12 cellular contexts compared by ENCODE assay signal in genomic region chr14:60095781-60096450, GRCh38. TPM values are rescaled to one million over a fixed set of nuclear protein-coding genes. Genes with fewer than 3 reads are reported as not detected.
DNase-seq lines count a peak whose midpoint lies in the region; ATAC-seq and TF ChIP-seq lines count a peak whose summit lies in the region.
"Had no signal": no experiment of that assay in that cellular context is flagged by ENCODE, and none has a peak within 500 bp of the region (broad histone marks: within the 10 kb centered on the region; RNA-seq: fewer than 3 reads in every experiment).

No MANE protein-coding gene starts in this region.

- H3K9me3 ChIP-seq in psoas muscle, result no peaks in the 10 kb centered on the region

- WGBS in psoas muscle, 3 donors, result 44 to 58% (median 50%) methylated on average over 3 of the region's 3 CpGs

- intact Hi-C loops in psoas muscle (cut with DNase I), result loop anchor here in 1 of 2 donors (10.0 kb wide), 1 partner anchor 131 kb away; no protein-coding TSS in a partner anchor

- peaks cover 3 to 5% of the 10 kb centered on the region in 2 donors for H3K36me3 ChIP-seq in psoas muscle (ENCODE audit: insufficient read depth in 1 of 2, low read depth in 1 of 2)

- peaks cover 39% of the 10 kb centered on the region for H3K4me1 ChIP-seq in psoas muscle

- peak; percentile 2 for DNase-seq in DMS153 (lab: John Stamatoyannopoulos, UW)
- no peak for DNase-seq in DMS153 treated with DMSO at 0.1 percent for 48 hours (lab: John Stamatoyannopoulos, UW; ENCODE audit: unreplicated experiment)
- DNase-seq in NCI-H226, result peak; percentile 88
- DNase-seq in endothelial cell (ENCODE audit: low spot score), result no peak
- DNase-seq in psoas muscle, result no peak
- DNase-seq in GM10266 (ENCODE audit: extremely low spot score), result no peak
- DNase-seq in DMS 273 treated with DMSO at 0.1 percent for 48 hours (lab: John Stamatoyannopoulos, UW), result no peak
- no peak for DNase-seq in stimulated activated naive CD4-positive, alpha-beta T cell treated with Interleukin-2 at 50 U/mL for 16 hours (lab: John Stamatoyannopoulos, UW)

- peaks cover 17% of the 10 kb centered on the region for H3K36me3 Mint-ChIP-seq in endothelial cell (ENCODE audit: low read depth, unreplicated experiment)

- peak overlapping the region; percentile 97 for H3K27ac ChIP-seq in psoas muscle
- H3K27ac ChIP-seq: 22Rv1 had no signal

- H3K27me3 Mint-ChIP-seq in endothelial cell (ENCODE audit: unreplicated experiment), result peaks cover 8% of the 10 kb centered on the region
- H3K27me3 Mint-ChIP-seq: central memory CD8-positive, alpha-beta T cell had no signal

- ATAC-seq in psoas muscle, result no peak
- ATAC-seq: activated CD4-positive, CD25-positive, alpha-beta regulatory T cell treated with anti-CD3 and anti-CD28 coated beads, Interleukin-2, amount 50 U/mL, for 24 hours had no signal

- TF ChIP-seq CTCF in endothelial cell (IDR thresholded peaks at IDR 0.05; ENCODE audit: unreplicated experiment), result no peak
- no peak for TF ChIP-seq CTCF in psoas muscle (IDR thresholded peaks at IDR 0.05)
- TF ChIP-seq CTCF in GM10266 (IDR thresholded peaks at IDR 0.05; ENCODE audit: control insufficient read depth, insufficient read depth, low read depth, missing control alignments), result no peak

- no peaks in the 10 kb centered on the region for H3K9me3 Mint-ChIP-seq in endothelial cell (ENCODE audit: unreplicated experiment)
- H3K9me3 Mint-ChIP-seq: central memory CD8-positive, alpha-beta T cell had no signal

- peak overlapping the region; percentile 44 for H3K27ac Mint-ChIP-seq in endothelial cell (ENCODE audit: unreplicated experiment)

- H3K4me3 Mint-ChIP-seq in endothelial cell (ENCODE audit: unreplicated experiment), result no peak overlapping the region

- no peaks in the 10 kb centered on the region for H3K27me3 ChIP-seq in psoas muscle (ENCODE audit: insufficient read depth in 3 of 3, low read length in 2 of 3)

- H3K4me1 Mint-ChIP-seq in endothelial cell (ENCODE audit: unreplicated experiment), result peaks cover 53% of the 10 kb centered on the region

- H3K4me3 ChIP-seq in psoas muscle, result peak overlapping the region; percentile 87
- H3K4me3 ChIP-seq: lung had no signal

RNA-seq across cellular contexts. Expression of gene PCNX4, which starts 4.2 kb away (rescaled TPM):
- total RNA-seq in endothelial cell (ENCODE audit: unreplicated experiment) (68.7 TPM), psoas muscle (10 to 100 TPM; 24.4 to 41.4 (median 38.5) TPM)
- 10 to 100 TPM; 13.0 to 21.6 (median 20.1) TPM for polyA plus RNA-seq in psoas muscle

Comparison
In these comparisons a context has a peak if more than half of its experiments do, and no peak if none do; other contexts are left out.
1. DNase-seq: peak in DMS153 (single experiment) and NCI-H226 (single experiment); none in DMS153 treated with DMSO at 0.1 percent for 48 hours (single experiment), endothelial cell (single experiment), psoas muscle (0 of 2), GM10266 (single experiment), DMS 273 treated with DMSO at 0.1 percent for 48 hours (single experiment) and stimulated activated naive CD4-positive, alpha-beta T cell treated with Interleukin-2 at 50 U/mL for 16 hours (single experiment).